ENCODE assay signal across 1 cellular context in genomic region chr3:196193738-196194541, GRCh38.
TF ChIP-seq lines count a peak whose summit lies in the region.

No MANE protein-coding gene starts in this region.

TF ChIP-seq in GM12878, 131 proteins besides CTCF, POLR2A, EP300 and RAD21 (continued from another document):
- TF ChIP-seq IRF5 (IDR thresholded peaks at IDR 0.05; ENCODE audit: borderline replicate concordance) = no peak
